8 cellular contexts compared by ENCODE assay signal in genomic region chr4:108620933-108621905, GRCh38. TPM values are rescaled to one million over a fixed set of nuclear protein-coding genes. Genes with fewer than 3 reads are reported as not detected.
DNase-seq lines count a peak whose midpoint lies in the region; ATAC-seq and TF ChIP-seq lines count a peak whose summit lies in the region.

No MANE protein-coding gene starts in this region.

- no peaks in the 10 kb centered on the region for H3K9me3 ChIP-seq in HAP-1
- H3K9me3 ChIP-seq in spleen = peaks cover 0 to 4% (median 0%) of the 10 kb centered on the region in 8 donors

- WGBS in spleen, 5 donors = 10 to 17% (median 13%) methylated on average over 23 of the region's 23 CpGs

- H3K4me1 Mint-ChIP-seq in WTC11 (peaks cover 28% of the 10 kb centered on the region), glutamatergic neuron (ENCODE audit: low read depth, unreplicated experiment) (peaks cover 6% of the 10 kb centered on the region)

- peak overlapping the region; percentile 73 to 90 (median 82) for H3K27ac ChIP-seq in spleen

- in situ Hi-C loops in HAP-1 (cut with MboI; ENCODE audit: low sequenced_read_pairs) = no loop called here

- no peak for DNase-seq in BJ (ENCODE audit: low read depth)
- no peak for DNase-seq in HAP-1 (ENCODE audit: low spot score in 2 of 2)
- no peak for DNase-seq in WTC11 (ENCODE audit: low spot score)
- DNase-seq in glutamatergic neuron = no peak
- no peak for DNase-seq in spleen
- no peak for DNase-seq in SKM-1 treated with dmso at 0.1 percent for 144 hours (lab: John Stamatoyannopoulos, UW; ENCODE audit: unreplicated experiment)
- no peak for DNase-seq in SK-N-DZ (ENCODE audit: low spot score)

- H3K36me3 Mint-ChIP-seq in WTC11 (peaks cover 61% of the 10 kb centered on the region), glutamatergic neuron (ENCODE audit: unreplicated experiment) (no peaks in the 10 kb centered on the region)

- H3K9me3 Mint-ChIP-seq in WTC11 (peaks cover 6% of the 10 kb centered on the region), glutamatergic neuron (ENCODE audit: unreplicated experiment) (peaks cover 6% of the 10 kb centered on the region)

- intact Hi-C loops in spleen (cut with DNase I; ENCODE audit: low total_unique reads) = no loop called here

- no peak for TF ChIP-seq POLR2A in spleen (IDR thresholded peaks at IDR 0.05)

- H3K4me3 Mint-ChIP-seq in WTC11 (peak overlapping the region; percentile 99), glutamatergic neuron (ENCODE audit: unreplicated experiment) (peak overlapping the region; percentile 100)

- H3K4me1 ChIP-seq in HAP-1 (peaks cover 28% of the 10 kb centered on the region), spleen (peaks cover 25 to 55% (median 40%) of the 10 kb centered on the region in 6 donors)

- peaks cover 11% of the 10 kb centered on the region for H3K36me3 ChIP-seq in BJ (ENCODE audit: control insufficient read depth, insufficient read depth, low read length)
- peaks cover 57% of the 10 kb centered on the region for H3K36me3 ChIP-seq in HAP-1 (replicated peaks)
- peaks cover 6 to 56% (median 44%) of the 10 kb centered on the region in 6 donors for H3K36me3 ChIP-seq in spleen

- no peak for ATAC-seq in WTC11
- no peak for ATAC-seq in HG02885 (IDR thresholded peaks at IDR 0.05; ENCODE audit: poor library complexity, unreplicated experiment)

- H3K27me3 Mint-ChIP-seq in WTC11 (ENCODE audit: low read depth) = peaks cover 3% of the 10 kb centered on the region; the same call in 1 of the 2 replicates
- H3K27me3 Mint-ChIP-seq in glutamatergic neuron (ENCODE audit: unreplicated experiment) = no peaks in the 10 kb centered on the region

- H3K27me3 ChIP-seq in BJ (ENCODE audit: control insufficient read depth, insufficient read depth, low read length) = no peaks in the 10 kb centered on the region
- no peaks in the 10 kb centered on the region for H3K27me3 ChIP-seq in HAP-1 (ENCODE audit: low read depth)
- H3K27me3 ChIP-seq in spleen (replicated peaks in 1 of 7) = no peaks in the 10 kb centered on the region

- CTCF ChIA-PET in BJ (lab: Yijun Ruan, JAX) (interaction anchor here (1.8 kb wide), 1 partner anchor 16 kb away, joined by 4 read pairs; no protein-coding TSS in a partner anchor), WTC11 (lab: Charles Lee) (interaction anchor here (0.5 to 1.0 kb wide), 2 partner anchors 41 to 49 kb away, joined by 3 to 5 read pairs; no protein-coding TSS in a partner anchor)

- POLR2A ChIA-PET in BJ (lab: Charles Lee) = interaction anchor here (0.5 kb wide), 1 partner anchor 1074 kb away, joined by 9 read pairs; no protein-coding TSS in a partner anchor
- POLR2A ChIA-PET in WTC11 (lab: Charles Lee) = interaction anchor here (0.6 kb wide), 1 partner anchor 575 kb away, joined by 3 read pairs; no protein-coding TSS in a partner anchor

- no peak for TF ChIP-seq CTCF in BJ (IDR thresholded peaks at IDR 0.05; ENCODE audit: insufficient read depth, low read depth, low read length)
- no peak for TF ChIP-seq CTCF in WTC11 (IDR thresholded peaks at IDR 0.05)
- no peak for TF ChIP-seq CTCF in glutamatergic neuron (IDR thresholded peaks at IDR 0.05; ENCODE audit: partially characterized antibody, unreplicated experiment)
- TF ChIP-seq CTCF in spleen (IDR thresholded peaks at IDR 0.05 in 8 of 11, conservative IDR thresholded peaks at IDR 0.05 in 3 of 11) = no peak

- H3K4me3 ChIP-seq in BJ (ENCODE audit: low read depth, low read length) (peak overlapping the region; percentile 83), HAP-1 (peak overlapping the region; percentile 86), spleen (peak overlapping the region; percentile 49 to 93 (median 58))

- peak overlapping the region; percentile 96 for H3K27ac Mint-ChIP-seq in WTC11
- H3K27ac Mint-ChIP-seq in glutamatergic neuron (ENCODE audit: unreplicated experiment) = peak overlapping the region; percentile 72

TF ChIP-seq in WTC11, 78 proteins besides CTCF, POLR2A, EP300 and RAD21:
- TF ChIP-seq TEAD1 (CRISPR knock-in tag; IDR thresholded peaks at IDR 0.05) = no peak
- no peak for TF ChIP-seq TCF7 (CRISPR knock-in tag; IDR thresholded peaks at IDR 0.05; ENCODE audit: low read depth)
- TF ChIP-seq FOXP4 (CRISPR knock-in tag; IDR thresholded peaks at IDR 0.05) = no peak
- no peak for TF ChIP-seq JAZF1 (CRISPR knock-in tag; IDR thresholded peaks at IDR 0.05)
- peak; percentile 68; the same call in 1 of the 2 replicates for TF ChIP-seq ZNF671 (CRISPR knock-in tag; IDR thresholded peaks at IDR 0.05)
- TF ChIP-seq E2F4 (CRISPR knock-in tag; IDR thresholded peaks at IDR 0.05; ENCODE audit: borderline replicate concordance, low read depth) = no peak
- TF ChIP-seq ZNF425 (CRISPR knock-in tag; conservative IDR thresholded peaks at IDR 0.05) = 0 out of 2 replicates have a peak, but pooled peaks have one; percentile 39
- TF ChIP-seq ELF4 (CRISPR knock-in tag; IDR thresholded peaks at IDR 0.05; ENCODE audit: low read depth) = no peak

RNA-seq across cellular contexts. Expression of gene RPL34, which starts 0.8 kb away (rescaled TPM):
- polyA plus RNA-seq in BJ (2011; rRNA removed) (1,816 and 2,589 TPM in 2 replicates), spleen (over 10,000 TPM in 2 of 3 donors, 1,000 to 10,000 TPM in 1; 9,319 to 15,266 (median 12,523) TPM)
- 96.3 and 123 TPM in 2 replicates for polyA minus RNA-seq in BJ (2011; rRNA and poly(A)+ RNA removed)
- total RNA-seq in WTC11 (2021) (1,253 to 1,310 TPM (median 1,269 TPM) in 3 replicates), glutamatergic neuron (ENCODE audit: unreplicated experiment) (724 TPM), spleen (1,000 to 10,000 TPM in 5 of 7 donors, 100 to 1,000 TPM in 2; 845 to 1,523 (median 1,227) TPM)
- polyA plus RNA-seq in SK-N-DZ (2014; cell fraction: cytosol; rRNA removed) = 2,532 and 2,758 TPM in 2 replicates
- polyA plus RNA-seq in SK-N-DZ (2014; cell fraction: nucleus; rRNA removed) = 1,465 and 2,409 TPM in 2 replicates

RNA-seq across cellular contexts. Expression of gene OSTC, which starts 29.2 kb away (rescaled TPM):
- polyA plus RNA-seq in BJ (2011; rRNA removed) = 172 and 294 TPM in 2 replicates
- polyA minus RNA-seq in BJ (2011; rRNA and poly(A)+ RNA removed) = 73.8 and 104 TPM in 2 replicates
- total RNA-seq in WTC11 (2021) = 123 to 132 TPM (median 125 TPM) in 3 replicates
- total RNA-seq in glutamatergic neuron (ENCODE audit: unreplicated experiment) = 42.8 TPM
- 10 to 100 TPM; 53.8 to 80.3 (median 59.2) TPM for total RNA-seq in spleen
- 100 to 1,000 TPM in 1 of 3 donors, 10 to 100 TPM in 2; 67.9 to 105 (median 77.2) TPM for polyA plus RNA-seq in spleen
- 147 and 1,058 TPM in 2 replicates for polyA plus RNA-seq in SK-N-DZ (2014; cell fraction: cytosol; rRNA removed)
- 69.8 and 107 TPM in 2 replicates for polyA plus RNA-seq in SK-N-DZ (2014; cell fraction: nucleus; rRNA removed)
